9 cellular contexts compared by ENCODE assay signal in the genomic region with DNA sequence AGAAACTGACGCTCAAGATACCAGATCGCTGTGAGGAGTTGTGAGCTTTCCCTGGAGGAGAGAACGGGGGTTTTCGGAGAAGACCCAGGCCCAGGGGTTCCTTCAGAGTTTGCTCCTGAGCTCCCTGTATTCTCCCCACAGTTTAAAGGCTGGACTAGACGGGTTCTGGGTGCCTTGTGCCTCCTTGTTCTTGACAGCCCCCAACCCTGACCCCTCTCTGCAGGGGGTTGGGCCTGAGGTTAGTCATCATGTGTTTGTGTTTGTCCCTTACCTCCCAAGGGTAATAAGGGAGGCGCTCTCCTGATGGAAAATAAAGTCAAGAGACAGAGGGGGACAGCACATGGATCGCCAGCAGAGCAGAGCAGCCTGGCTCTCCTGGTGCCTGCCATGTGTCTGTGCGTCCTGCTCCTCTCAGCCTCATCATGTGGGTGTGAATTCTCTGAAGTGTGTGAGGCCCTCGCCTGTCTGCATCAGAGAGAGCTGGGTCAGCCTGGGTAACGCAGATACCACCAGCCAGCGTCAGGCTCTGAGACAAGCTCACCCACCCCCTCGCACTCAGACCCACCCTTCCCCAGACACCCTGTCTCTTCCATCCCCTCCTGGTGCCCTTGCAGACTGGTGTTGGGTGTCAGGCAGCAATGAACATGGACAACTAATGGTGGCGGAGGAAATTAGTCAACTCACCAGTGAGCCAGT. TPM values are rescaled to one million over a fixed set of nuclear protein-coding genes. Genes with fewer than 3 reads are reported as not detected.
DNase-seq lines count a peak whose midpoint lies in the region; ATAC-seq and TF ChIP-seq lines count a peak whose summit lies in the region.
"Had no signal": no experiment of that assay in that cellular context is flagged by ENCODE, and none has a peak within 500 bp of the region (broad histone marks: within the 10 kb centered on the region; RNA-seq: fewer than 3 reads in every experiment).

No MANE protein-coding gene starts in this region.

- BruUV-seq in Panc1 (replicated peaks; lab: Mats Ljungman, UMichigan): no TSS peak

- no peak for ATAC-seq in Panc1
- no peak for ATAC-seq in HG03045 (IDR thresholded peaks at IDR 0.05; ENCODE audit: unreplicated experiment)

- H3K27me3 ChIP-seq in Panc1 (ENCODE audit: control insufficient read depth, insufficient read depth, low read length) (no peaks in the 10 kb centered on the region), esophagus muscularis mucosa (no peaks in the 10 kb centered on the region), osteoblast (ENCODE audit: insufficient read depth, low read length) (no peaks in the 10 kb centered on the region), BE2C (no peaks in the 10 kb centered on the region)

- peak overlapping the region; percentile 72 for H3K4me2 ChIP-seq in osteoblast (ENCODE audit: insufficient read depth, low read length)

- no peak overlapping the region for H3K4me3 ChIP-seq in Panc1 (ENCODE audit: low read depth in 2 of 2, low read length in 2 of 2)
- H3K4me3 ChIP-seq in esophagus muscularis mucosa: peak overlapping the region in 3 of 4 donors; percentile 49 to 63 (median 54)
- H3K4me3 ChIP-seq in osteoblast (ENCODE audit: insufficient read depth, low read length): peak overlapping the region; percentile 43
- no peak overlapping the region for H3K4me3 ChIP-seq in BE2C (ENCODE audit: low read depth, low read length)

- H3K4me1 ChIP-seq in Panc1 (ENCODE audit: control insufficient read depth, insufficient read depth, low read length) (peaks cover 33% of the 10 kb centered on the region), esophagus muscularis mucosa (peaks cover 25 to 44% (median 40%) of the 10 kb centered on the region in 4 donors), osteoblast (ENCODE audit: insufficient read depth, low read length) (peaks cover 29% of the 10 kb centered on the region), BE2C (peaks cover 10% of the 10 kb centered on the region)

- no peaks in the 10 kb centered on the region for H4K20me1 ChIP-seq in osteoblast (ENCODE audit: insufficient read depth, low read length)

- DNase-seq in A172 (ENCODE audit: low spot score) (peak; percentile 15), Panc1 (ENCODE audit: low read depth, low spot score) (no peak), esophagus muscularis mucosa (ENCODE audit: extremely low spot score) (no peak), osteoblast (ENCODE audit: insufficient read length, low spot score, missing footprints) (peak; percentile 63), SHP77 (lab: John Stamatoyannopoulos, UW) (no peak), NCI-H2107 (lab: John Stamatoyannopoulos, UW) (no peak), BE2C (no peak)
- DNase-seq: activated naive CD8-positive, alpha-beta T cell treated with anti-CD3 and anti-CD28 coated beads, Interleukin-2, amount 10 ng/mL, durations not matched to agents 7 days and 5 days had no signal

- POLR2A ChIA-PET in Panc1 (lab: Charles Lee): no interaction called here

- no peak for TF ChIP-seq POLR2A in esophagus muscularis mucosa (IDR thresholded peaks at IDR 0.05; ENCODE audit: low read depth)

- H3K36me3 ChIP-seq in Panc1 (ENCODE audit: control insufficient read depth, insufficient read depth, low read length) (no peaks in the 10 kb centered on the region), esophagus muscularis mucosa (peaks cover 0 to 12% (median 10%) of the 10 kb centered on the region in 4 donors), osteoblast (ENCODE audit: insufficient read depth, low read length) (peaks cover 4% of the 10 kb centered on the region), BE2C (no peaks in the 10 kb centered on the region)

- in situ Hi-C loops in Panc1 (cut with HindIII; ENCODE audit: low pct_unique_long_range_greater_than_20kb, low sequenced_read_pairs): no loop called here

- H3K27ac ChIP-seq in Panc1 (ENCODE audit: low read length) (peak overlapping the region; percentile 99), esophagus muscularis mucosa (replicated peaks in 1 of 4) (peak overlapping the region; percentile 88 to 97 (median 90)), osteoblast (ENCODE audit: low read depth, low read length) (peak overlapping the region; percentile 85)

- TF ChIP-seq CTCF in Panc1 (IDR thresholded peaks at IDR 0.05) (no peak), esophagus muscularis mucosa (IDR thresholded peaks at IDR 0.05) (no peak), osteoblast (IDR thresholded peaks at IDR 0.05; ENCODE audit: extremely low read depth, low read depth, low read length) (no peak), BE2C (IDR thresholded peaks at IDR 0.05; ENCODE audit: low read depth, low read length) (no peak)

- H3K79me2 ChIP-seq in osteoblast (ENCODE audit: insufficient read depth, low read length): no peaks in the 10 kb centered on the region

- CTCF ChIA-PET in Panc1 (lab: Charles Lee): no interaction called here

- 72% methylated on average over 11 of the region's 13 CpGs for WGBS in esophagus muscularis mucosa

- TF ChIP-seq EP300 in esophagus muscularis mucosa (IDR thresholded peaks at IDR 0.05): no peak

- H2AFZ ChIP-seq in osteoblast (ENCODE audit: low read length): peak overlapping the region; percentile 76

- intact Hi-C loops in Panc1 (cut with micrococcal nuclease; ENCODE audit: unreplicated experiment) (no loop called here), esophagus muscularis mucosa (cut with DNase I) (no loop called here)

- no peaks in the 10 kb centered on the region for H3K9me3 ChIP-seq in Panc1 (ENCODE audit: control insufficient read depth, insufficient read depth, low read depth, low read length)
- no peaks in the 10 kb centered on the region for H3K9me3 ChIP-seq in esophagus muscularis mucosa
- H3K9me3 ChIP-seq in osteoblast (ENCODE audit: low read depth, low read length): no peaks in the 10 kb centered on the region
- H3K9me3 ChIP-seq in BE2C: no peaks in the 10 kb centered on the region

RNA-seq across cellular contexts. Expression of a gene that starts 8.8 kb away (rescaled TPM):
- 10.1 and 19.9 TPM in 2 replicates for total RNA-seq in A172 (2014; rRNA removed; shearing (Covaris generic))
- 4.5 TPM for total RNA-seq in Panc1 (2021; ENCODE audit: unreplicated experiment)
- 10.5 TPM for polyA plus RNA-seq in Panc1 (2012; ENCODE audit: insufficient read length)
- 1 to 10 TPM; 4.0 to 8.4 (median 7.0) TPM for total RNA-seq in esophagus muscularis mucosa
- total RNA-seq in osteoblast: 10.0 and 10.9 TPM in 2 replicates
- 15.9 TPM for polyA plus RNA-seq in BE2C (2012; ENCODE audit: insufficient read depth, insufficient read length, low read depth)

RNA-seq across cellular contexts. Expression of a gene that starts 22.2 kb away (rescaled TPM):
- 8.4 and 8.6 TPM in 2 replicates for total RNA-seq in A172 (2014; rRNA removed; shearing (Covaris generic))
- total RNA-seq in Panc1 (2021; ENCODE audit: unreplicated experiment) (59.1 TPM), esophagus muscularis mucosa (10 to 100 TPM; 32.1 to 58.2 (median 45.3) TPM), osteoblast (10.9 and 12.1 TPM in 2 replicates)
- 80.0 TPM for polyA plus RNA-seq in Panc1 (2012; ENCODE audit: insufficient read length)
- 61.7 TPM for polyA plus RNA-seq in BE2C (2012; ENCODE audit: insufficient read depth, insufficient read length, low read depth)

RNA-seq across cellular contexts. Expression of a gene that starts 34.9 kb away (rescaled TPM):
- 4.7 and 10.3 TPM in 2 replicates for total RNA-seq in A172 (2014; rRNA removed; shearing (Covaris generic))
- total RNA-seq in Panc1 (2021; ENCODE audit: unreplicated experiment) (7.7 TPM), esophagus muscularis mucosa (10 to 100 TPM; 20.9 to 34.8 (median 23.5) TPM), osteoblast (4.7 and 6.2 TPM in 2 replicates)
- 10.3 TPM for polyA plus RNA-seq in Panc1 (2012; ENCODE audit: insufficient read length)
- 3.1 TPM for polyA plus RNA-seq in BE2C (2012; ENCODE audit: insufficient read depth, insufficient read length, low read depth)

RNA-seq across cellular contexts. Expression of a gene that starts 38.1 kb away (rescaled TPM):
- total RNA-seq in A172 (2014; rRNA removed; shearing (Covaris generic)): 168 and 189 TPM in 2 replicates
- 125 TPM for total RNA-seq in Panc1 (2021; ENCODE audit: unreplicated experiment)
- polyA plus RNA-seq in Panc1 (2012; ENCODE audit: insufficient read length): 158 TPM
- total RNA-seq in esophagus muscularis mucosa: 100 to 1,000 TPM in 2 of 4 donors, 10 to 100 TPM in 2; 49.4 to 154 (median 106) TPM
- total RNA-seq in osteoblast: 31.5 and 47.7 TPM in 2 replicates
- 99.9 TPM for polyA plus RNA-seq in BE2C (2012; ENCODE audit: insufficient read depth, insufficient read length, low read depth)

RNA-seq across cellular contexts. Expression of a gene that starts 51.3 kb away (rescaled TPM):
- total RNA-seq in A172 (2014; rRNA removed; shearing (Covaris generic)): 36.3 and 44.8 TPM in 2 replicates
- total RNA-seq in Panc1 (2021; ENCODE audit: unreplicated experiment) (20.0 TPM), esophagus muscularis mucosa (10 to 100 TPM; 11.0 to 26.7 (median 19.6) TPM), osteoblast (2.7 and 3.6 TPM in 2 replicates)
- 23.8 TPM for polyA plus RNA-seq in Panc1 (2012; ENCODE audit: insufficient read length)
- polyA plus RNA-seq in BE2C (2012; ENCODE audit: insufficient read depth, insufficient read length, low read depth): 64.8 TPM

Comparison
In these comparisons a context has a peak if more than half of its experiments do, and no peak if none do; other contexts are left out.
1. DNase-seq: peak in A172 (single experiment) and osteoblast (single experiment); none in Panc1 (single experiment), esophagus muscularis mucosa (single experiment), SHP77 (0 of 2), NCI-H2107 (single experiment) and BE2C (single experiment).
2. H3K4me3 ChIP-seq: peak in esophagus muscularis mucosa (3 of 4) and osteoblast (single experiment); none in Panc1 (0 of 2) and BE2C (single experiment).
3. Peak in every context shown above with its lines, with median percentiles within 50 percentile points of each other: H3K27ac ChIP-seq.